Comparison of ENCODE assay signal across 9 cellular contexts in the genomic region with DNA sequence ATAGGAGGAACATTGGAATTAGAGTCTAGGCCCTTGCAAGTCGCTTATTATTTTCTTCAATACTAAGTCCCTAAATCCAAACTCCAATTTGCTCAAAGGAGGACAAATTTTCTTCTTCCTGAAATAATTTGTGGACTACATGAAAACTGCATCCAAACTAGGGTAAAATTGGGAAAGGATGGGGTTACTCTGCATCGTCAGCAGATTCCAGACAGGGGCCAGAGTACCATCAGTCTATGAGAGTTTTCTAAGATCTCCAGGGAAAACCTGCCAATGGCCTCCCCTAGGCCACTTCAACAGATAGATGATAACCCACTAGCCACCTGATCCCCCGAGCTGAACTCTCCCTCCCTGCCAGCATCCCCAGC. TPM values are rescaled to one million over a fixed set of nuclear protein-coding genes. Genes with fewer than 3 reads are reported as not detected.
DNase-seq lines count a peak whose midpoint lies in the region; ATAC-seq and TF ChIP-seq lines count a peak whose summit lies in the region.
"Had no signal": no experiment of that assay in that cellular context is flagged by ENCODE, and none has a peak within 500 bp of the region (broad histone marks: within the 10 kb centered on the region; RNA-seq: fewer than 3 reads in every experiment).

No MANE protein-coding gene starts in this region.

- H3K27me3 ChIP-seq in lower lobe of right lung (ENCODE audit: low read depth) (peaks cover 4% of the 10 kb centered on the region), tibial artery (no peaks in the 10 kb centered on the region)

- H3K36me3 ChIP-seq in lower lobe of right lung (no peaks in the 10 kb centered on the region), tibial artery (no peaks in the 10 kb centered on the region)

- H3K4me1 Mint-ChIP-seq in activated T-cell treated with anti-CD3 and anti-CD28 coated beads, Interleukin-2, amount 50 U/mL, for 4 hours (ENCODE audit: low read depth), result no peaks in the 10 kb centered on the region

- DNase-seq in activated T-cell treated with anti-CD3 and anti-CD28 coated beads, Interleukin-2, amount 50 U/mL, for 4 hours, result no peak
- DNase-seq in activated T-cell treated with anti-CD3 and anti-CD28 coated beads, Interleukin-2, amount 50 U/mL, for 1 hour, result no peak
- no peak for DNase-seq in lower lobe of right lung
- no peak for DNase-seq in tibial artery
- no peak for DNase-seq in AG08396 (ENCODE audit: low spot score)
- DNase-seq: PC-3 had no signal

- H3K4me1 ChIP-seq in lower lobe of right lung, result peaks cover 25% of the 10 kb centered on the region
- H3K4me1 ChIP-seq in tibial artery, result peaks cover 0 to 88% (median 32%) of the 10 kb centered on the region in 4 donors

- H3K4me3 ChIP-seq in lower lobe of right lung (peak overlapping the region; percentile 71), tibial artery (peak overlapping the region; percentile 74 to 91)

- H3K27ac ChIP-seq in angular gyrus (ENCODE audit: low read depth, low read length) (peak overlapping the region; percentile 9), lower lobe of right lung (peak overlapping the region; percentile 84), tibial artery (peak overlapping the region; percentile 96 to 97)

- no peaks in the 10 kb centered on the region for H3K9me3 Mint-ChIP-seq in activated T-cell treated with anti-CD3 and anti-CD28 coated beads, Interleukin-2, amount 50 U/mL, for 4 hours

- H3K36me3 Mint-ChIP-seq in activated T-cell treated with anti-CD3 and anti-CD28 coated beads, Interleukin-2, amount 50 U/mL, for 4 hours (ENCODE audit: insufficient read depth), result no peaks in the 10 kb centered on the region

- H3K9me3 ChIP-seq in lower lobe of right lung (no peaks in the 10 kb centered on the region), tibial artery (no peaks in the 10 kb centered on the region)

- TF ChIP-seq CTCF in lower lobe of right lung (IDR thresholded peaks at IDR 0.05) (no peak), tibial artery (IDR thresholded peaks at IDR 0.05) (no peak)

- H3K4me3 Mint-ChIP-seq in activated T-cell treated with anti-CD3 and anti-CD28 coated beads, Interleukin-2, amount 50 U/mL, for 4 hours, result peak overlapping the region; percentile 41

- peaks cover 15% of the 10 kb centered on the region for H3K27me3 Mint-ChIP-seq in activated T-cell treated with anti-CD3 and anti-CD28 coated beads, Interleukin-2, amount 50 U/mL, for 4 hours (ENCODE audit: low read depth)

- intact Hi-C loops in lower lobe of right lung (cut with DNase I), result no loop called here
- intact Hi-C loops in tibial artery (cut with DNase I; ENCODE audit: low total_unique reads), result no loop called here

- no peak for ATAC-seq in activated T-cell treated with anti-CD3 and anti-CD28 coated beads, Interleukin-2, amount 50 U/mL, for 4 hours
- ATAC-seq in lower lobe of right lung, result no peak
- ATAC-seq in HG03457 (IDR thresholded peaks at IDR 0.05; ENCODE audit: unreplicated experiment), result no peak
- no peak for ATAC-seq in SK-N-SH treated with all-trans-retinoic acid at 6 μM for 48 hours
- ATAC-seq: PC-3 had no signal

TF ChIP-seq in SK-N-SH treated with all-trans-retinoic acid at 6 μM for 48 hours, 23 proteins besides CTCF, POLR2A, EP300 and RAD21:
- no peak for TF ChIP-seq CSRNP3 (CRISPR knock-in tag; IDR thresholded peaks at IDR 0.05)
- no peak for TF ChIP-seq CSDC2 (CRISPR knock-in tag; IDR thresholded peaks at IDR 0.05)
- no peak for TF ChIP-seq ESRRG (CRISPR knock-in tag; IDR thresholded peaks at IDR 0.05)
- no peak for TF ChIP-seq TCF4 (CRISPR knock-in tag; IDR thresholded peaks at IDR 0.05; ENCODE audit: borderline replicate concordance)
- TF ChIP-seq TSHZ2 (CRISPR knock-in tag; IDR thresholded peaks at IDR 0.05), result no peak
- TF ChIP-seq, protein P1, sequence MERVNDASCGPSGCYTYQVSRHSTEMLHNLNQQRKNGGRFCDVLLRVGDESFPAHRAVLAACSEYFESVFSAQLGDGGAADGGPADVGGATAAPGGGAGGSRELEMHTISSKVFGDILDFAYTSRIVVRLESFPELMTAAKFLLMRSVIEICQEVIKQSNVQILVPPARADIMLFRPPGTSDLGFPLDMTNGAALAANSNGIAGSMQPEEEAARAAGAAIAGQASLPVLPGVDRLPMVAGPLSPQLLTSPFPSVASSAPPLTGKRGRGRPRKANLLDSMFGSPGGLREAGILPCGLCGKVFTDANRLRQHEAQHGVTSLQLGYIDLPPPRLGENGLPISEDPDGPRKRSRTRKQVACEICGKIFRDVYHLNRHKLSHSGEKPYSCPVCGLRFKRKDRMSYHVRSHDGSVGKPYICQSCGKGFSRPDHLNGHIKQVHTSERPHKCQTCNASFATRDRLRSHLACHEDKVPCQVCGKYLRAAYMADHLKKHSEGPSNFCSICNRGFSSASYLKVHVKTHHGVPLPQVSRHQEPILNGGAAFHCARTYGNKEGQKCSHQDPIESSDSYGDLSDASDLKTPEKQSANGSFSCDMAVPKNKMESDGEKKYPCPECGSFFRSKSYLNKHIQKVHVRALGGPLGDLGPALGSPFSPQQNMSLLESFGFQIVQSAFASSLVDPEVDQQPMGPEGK (CRISPR knock-in tag; IDR thresholded peaks at IDR 0.05; ENCODE audit: borderline replicate concordance), result no peak
- no peak for TF ChIP-seq TOX (CRISPR knock-in tag; IDR thresholded peaks at IDR 0.05; ENCODE audit: borderline replicate concordance)
- no peak for TF ChIP-seq CREB5 (CRISPR knock-in tag; IDR thresholded peaks at IDR 0.05; ENCODE audit: low read depth)
- TF ChIP-seq RARB (CRISPR knock-in tag; IDR thresholded peaks at IDR 0.05), result no peak

RNA-seq across cellular contexts. Expression of gene HEYL, which starts 0.5 kb away (rescaled TPM):
- under 1 TPM; 0.05 to 0.11 (median 0.08) TPM for total RNA-seq in activated T-cell treated with anti-CD3 and anti-CD28 coated beads, Interleukin-2, amount 50 U/mL, for 4 hours
- 10.4 TPM for total RNA-seq in lower lobe of right lung
- total RNA-seq: PC-3 had no signal

RNA-seq across cellular contexts. Expression of gene NT5C1A, which starts 33.0 kb away (rescaled TPM):
- not detected for total RNA-seq in activated T-cell treated with anti-CD3 and anti-CD28 coated beads, Interleukin-2, amount 50 U/mL, for 4 hours
- not detected for total RNA-seq in lower lobe of right lung
- total RNA-seq: PC-3 had no signal

RNA-seq across cellular contexts. Expression of gene HPCAL4, which starts 52.3 kb away (rescaled TPM):
- under 1 TPM; 0.05 to 0.38 (median 0.33) TPM for total RNA-seq in activated T-cell treated with anti-CD3 and anti-CD28 coated beads, Interleukin-2, amount 50 U/mL, for 4 hours
- total RNA-seq in lower lobe of right lung, result 0.41 TPM

Comparison
In these comparisons a context has a peak if more than half of its experiments do, and no peak if none do; other contexts are left out.
1. H3K27ac ChIP-seq: peak in every context shown above with its lines; median percentile 96 in tibial artery; 84 in lower lobe of right lung; 9 in angular gyrus.
2. RNA of gene HEYL, which starts 0.5 kb away (total RNA-seq): 10.4 TPM in lower lobe of right lung (single experiment); 0.05 to 0.11 TPM in activated T-cell treated with anti-CD3 and anti-CD28 coated beads, Interleukin-2, amount 50 U/mL, for 4 hours; every median in the first group is over 10 times any median in the second.